Comparison of ENCODE assay signal across 1 cellular context in genomic region chr4:2761035-2761923, GRCh38.
A peak's percentile ranks its signal among the peaks of the same experiment; 100 is the strongest.
TF ChIP-seq lines count a peak whose summit lies in the region.

No MANE protein-coding gene starts in this region.

TF ChIP-seq in GM12878, 131 proteins besides CTCF, POLR2A, EP300 and RAD21 (continued from another document):
- no peak for TF ChIP-seq ZNF687 (IDR thresholded peaks at IDR 0.05)
- no peak for TF ChIP-seq HDAC6 (IDR thresholded peaks at IDR 0.05; ENCODE audit: unreplicated experiment)
- TF ChIP-seq KLF5 (IDR thresholded peaks at IDR 0.05; ENCODE audit: partially characterized antibody) = no peak
- 0 out of 2 replicates have a peak, but pooled peaks have one; percentile 22 for TF ChIP-seq IKZF1 (conservative IDR thresholded peaks at IDR 0.05)
- TF ChIP-seq BCL3 (IDR thresholded peaks at IDR 0.05; ENCODE audit: borderline replicate concordance, insufficient read depth, low read depth, low read length, poor library complexity, severe bottlenecking) = no peak
- peak in 1 of 2 experiments; percentile 48; a peak in 2 of 4 replicates for TF ChIP-seq BHLHE40 (IDR thresholded peaks at IDR 0.05; ENCODE audit: borderline replicate concordance in 1 of 2, low read depth in 2 of 2, low read length in 1 of 2)
- TF ChIP-seq MEF2B (IDR thresholded peaks at IDR 0.05; ENCODE audit: partially characterized antibody, poor library complexity, severe bottlenecking) = no peak
- no peak for TF ChIP-seq CUX1 (IDR thresholded peaks at IDR 0.05; ENCODE audit: insufficient replicate concordance, low read depth, low read length)
- no peak for TF ChIP-seq ATF7 (IDR thresholded peaks at IDR 0.05; ENCODE audit: low read depth)
TF ChIP-seq in GM12878: peak in this region for 4.
